In the genomic region with DNA sequence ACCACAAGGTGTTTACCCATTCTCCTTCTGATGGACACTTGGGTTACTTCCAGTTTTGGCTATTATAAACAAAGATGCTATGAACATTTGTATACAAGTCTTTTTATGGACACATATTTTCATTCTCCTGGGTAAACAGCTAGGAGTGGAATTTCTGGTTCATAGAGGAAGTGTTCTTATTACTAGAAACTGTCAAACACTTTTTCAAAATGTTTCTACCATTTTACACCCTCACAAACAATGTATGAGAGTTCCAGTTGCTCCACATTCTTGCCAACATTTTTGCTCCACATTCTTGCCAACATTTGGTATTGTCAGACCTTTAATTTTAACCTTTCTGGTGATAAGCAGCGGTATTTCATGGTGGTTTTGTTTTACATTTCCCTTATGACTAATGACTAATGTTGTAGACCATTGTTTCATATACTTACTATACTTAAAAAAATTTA, we compare ENCODE assay signal across 13 cellular contexts. TPM values are rescaled to one million over a fixed set of nuclear protein-coding genes. Genes with fewer than 3 reads are reported as not detected.
DNase-seq lines count a peak whose midpoint lies in the region; ATAC-seq and TF ChIP-seq lines count a peak whose summit lies in the region.
"Had no signal": no experiment of that assay in that cellular context is flagged by ENCODE, and none has a peak within 500 bp of the region (broad histone marks: within the 10 kb centered on the region; RNA-seq: fewer than 3 reads in every experiment).

No MANE protein-coding gene starts in this region.

- H3K4me1 ChIP-seq in IMR-90 (ENCODE audit: control insufficient read depth, insufficient read depth, low read length) (peaks cover 15% of the 10 kb centered on the region), thoracic aorta (ENCODE audit: control insufficient read depth in 1 of 2, low read depth in 2 of 2) (peaks cover 18 to 30% of the 10 kb centered on the region in 2 donors)

- intact Hi-C loops in IMR-90 (cut with micrococcal nuclease) = no loop called here

- H3K27me3 Mint-ChIP-seq in activated T-cell treated with anti-CD3 and anti-CD28 coated beads, Interleukin-2, amount 50 U/mL, for 72 hours (ENCODE audit: low read depth) = peaks cover 2% of the 10 kb centered on the region

- peak overlapping the region; percentile 65; the same call in 1 of the 2 replicates for H3K27ac ChIP-seq in IMR-90 (ENCODE audit: insufficient read depth, low read length)
- H3K27ac ChIP-seq in thoracic aorta = peak overlapping the region; percentile 70 to 77

- no peak for TF ChIP-seq RAD21 in IMR-90 (IDR thresholded peaks at IDR 0.05; ENCODE audit: low read length)

- H4K91ac ChIP-seq in IMR-90 (ENCODE audit: insufficient read depth, low read depth, low read length) = no peak overlapping the region

- H3K4me3 ChIP-seq in IMR-90 (ENCODE audit: insufficient read depth, low read depth, low read length) (no peak overlapping the region), fibroblast of the aortic adventitia (ENCODE audit: low read depth, low read length) (no peak overlapping the region), thoracic aorta (no peak overlapping the region)

- peak overlapping the region; percentile 58; the same call in 1 of the 2 replicates for H3K18ac ChIP-seq in IMR-90 (ENCODE audit: low read depth, low read length)

- in situ Hi-C loops in IMR-90 (cut with MboI; ENCODE audit: low sequenced_read_pairs) = no loop called here

- H3K36me3 Mint-ChIP-seq in activated T-cell treated with anti-CD3 and anti-CD28 coated beads, Interleukin-2, amount 50 U/mL, for 72 hours (ENCODE audit: insufficient read depth in 2 of 2) = peaks cover 0 to 1% of the 10 kb centered on the region in 2 donors

- dilution Hi-C loops in IMR-90 (cut with HindIII; ENCODE audit: low sequenced_read_pairs, unreplicated experiment) = no loop called here

- peaks cover 28% of the 10 kb centered on the region for H3K4me1 Mint-ChIP-seq in activated T-cell treated with anti-CD3 and anti-CD28 coated beads, Interleukin-2, amount 50 U/mL, for 72 hours (ENCODE audit: low read depth)

- H3K23ac ChIP-seq in IMR-90 (ENCODE audit: low read depth, low read length) = no peak overlapping the region

- peaks cover 33 to 52% of the 10 kb centered on the region in 2 experiments for H3K79me1 ChIP-seq in IMR-90 (ENCODE audit: low read depth in 1 of 2, low read length in 2 of 2)

- no peak overlapping the region for H3K9ac ChIP-seq in IMR-90 (ENCODE audit: low read depth, low read length)

- no peak for ATAC-seq in IMR-90 (ENCODE audit: low read depth)
- ATAC-seq in thoracic aorta (ENCODE audit: insufficient number of reproducible peaks, low FRiP score, low read depth) = no peak
- no peak for ATAC-seq in HG02884 (IDR thresholded peaks at IDR 0.05; ENCODE audit: unreplicated experiment)
- ATAC-seq in activated T-cell treated with anti-CD3 and anti-CD28 coated beads, Interleukin-2, amount 50 U/mL, for 72 hours (replicated peaks in 1 of 2) = no peak
- ATAC-seq: left cardiac atrium, Right ventricle myocardium inferior had no signal

- H3K27ac Mint-ChIP-seq in activated T-cell treated with anti-CD3 and anti-CD28 coated beads, Interleukin-2, amount 50 U/mL, for 72 hours = no peak overlapping the region
- H3K27ac Mint-ChIP-seq: H9 had no signal

- H2BK15ac ChIP-seq in IMR-90 (ENCODE audit: low read depth, low read length) = peak overlapping the region; percentile 45; the same call in 1 of the 3 replicates

- peak overlapping the region; percentile 13; the same call in 1 of the 2 replicates for H2AK5ac ChIP-seq in IMR-90 (ENCODE audit: low read depth, low read length)

- H2BK120ac ChIP-seq in IMR-90 (ENCODE audit: low read depth, low read length) = peak overlapping the region; percentile 89; the same call in 1 of the 2 replicates

- H3K9me1 ChIP-seq in IMR-90 (ENCODE audit: insufficient read depth, low read length) = peaks cover 12% of the 10 kb centered on the region

- TF ChIP-seq CTCF in IMR-90 (conservative IDR thresholded peaks at IDR 0.05; ENCODE audit: low read depth, low read length) = no peak
- no peak for TF ChIP-seq CTCF in fibroblast of the aortic adventitia (IDR thresholded peaks at IDR 0.05; ENCODE audit: insufficient read depth, low read length)
- TF ChIP-seq CTCF in thoracic aorta (IDR thresholded peaks at IDR 0.05) = no peak

- peak overlapping the region; percentile 37 for H4K5ac ChIP-seq in IMR-90 (ENCODE audit: low read depth, low read length)

- H4K20me1 ChIP-seq in IMR-90 (ENCODE audit: insufficient read depth, low read length) = no peaks in the 10 kb centered on the region

- no peak overlapping the region for H3K14ac ChIP-seq in IMR-90 (replicated peaks; ENCODE audit: low read depth, low read length)

- peak overlapping the region; percentile 97 for H2BK5ac ChIP-seq in IMR-90 (ENCODE audit: low read depth, low read length, poor library complexity, severe bottlenecking)

- H3K4ac ChIP-seq in IMR-90 (ENCODE audit: low read depth, low read length) = peak overlapping the region; percentile 65; the same call in 1 of the 2 replicates

- H3K9me3 ChIP-seq in IMR-90 (ENCODE audit: control insufficient read depth, insufficient read depth, low read length) (no peaks in the 10 kb centered on the region), thoracic aorta (no peaks in the 10 kb centered on the region)

- H2AK9ac ChIP-seq in IMR-90 (replicated peaks; ENCODE audit: low read depth, low read length, poor library complexity) = no peak overlapping the region

- TF ChIP-seq POLR2A in IMR-90 (IDR thresholded peaks at IDR 0.05; ENCODE audit: low read depth, low read length) = no peak

- no peaks in the 10 kb centered on the region for H3K9me3 Mint-ChIP-seq in activated T-cell treated with anti-CD3 and anti-CD28 coated beads, Interleukin-2, amount 50 U/mL, for 72 hours
- H3K9me3 Mint-ChIP-seq: H9 had no signal

- CTCF ChIA-PET in IMR-90 (lab: Yijun Ruan, JAX) = interaction anchor here (0.8 to 2.1 kb wide), 3 partner anchors 27 to 79 kb away, joined by 4 to 11 read pairs (median 4); no protein-coding TSS in a partner anchor

- no TSS peak for BruUV-seq in IMR-90 (replicated peaks; lab: Mats Ljungman, UMichigan)

- H2AFZ ChIP-seq in IMR-90 (replicated peaks; ENCODE audit: low read length, poor library complexity) = no peak overlapping the region

- POLR2A ChIA-PET in IMR-90 (lab: Charles Lee; ENCODE audit: unreplicated experiment) = interaction anchor here (0.7 to 1.1 kb wide), 3 partner anchors 15 to 25 kb away, joined by 3 to 4 read pairs (median 4); a partner anchor contains a TSS

- no peak overlapping the region; the same call in 1 of the 2 replicates for H3K4me2 ChIP-seq in IMR-90 (ENCODE audit: low read depth, low read length)

- H3K56ac ChIP-seq in IMR-90 (ENCODE audit: extremely low read depth, insufficient read depth, low read length) = no peak overlapping the region

- H3K36me3 ChIP-seq in IMR-90 (ENCODE audit: control insufficient read depth, insufficient read depth, low read length) (no peaks in the 10 kb centered on the region), thoracic aorta (no peaks in the 10 kb centered on the region)

- H3K4me3 Mint-ChIP-seq in activated T-cell treated with anti-CD3 and anti-CD28 coated beads, Interleukin-2, amount 50 U/mL, for 72 hours = no peak overlapping the region
- H3K4me3 Mint-ChIP-seq: H9 had no signal

- DNase-seq in IMR-90 = peak; percentile 71
- peak; percentile 80 for DNase-seq in amniotic epithelial cell (ENCODE audit: low read depth)
- DNase-seq in fibroblast of the aortic adventitia (ENCODE audit: low read depth) = peak; percentile 99
- no peak for DNase-seq in thoracic aorta (ENCODE audit: low spot score)
- DNase-seq in SW480 (ENCODE audit: low spot score) = no peak
- DNase-seq in activated T-cell treated with anti-CD3 and anti-CD28 coated beads, Interleukin-2, amount 50 U/mL, for 72 hours = no peak
- DNase-seq: activated T-cell treated with anti-CD3 and anti-CD28 coated beads for 4 hours, Calu3, H9, left cardiac atrium, NCI-H446 treated with DMSO at 0.1 percent for 48 hours had no signal

- peak overlapping the region in 1 of 2 experiments; percentile 74; a peak in 3 of 4 replicates for H4K8ac ChIP-seq in IMR-90 (ENCODE audit: low read depth in 2 of 2, low read length in 2 of 2)

- H2BK20ac ChIP-seq in IMR-90 (ENCODE audit: low read depth, low read length) = peak overlapping the region; percentile 78; the same call in 1 of the 2 replicates

- H3K27me3 ChIP-seq in IMR-90 (ENCODE audit: control insufficient read depth, insufficient read depth, low read length) = no peaks in the 10 kb centered on the region
- H3K27me3 ChIP-seq in thoracic aorta (replicated peaks; ENCODE audit: insufficient read depth) = no peaks in the 10 kb centered on the region

- WGBS in IMR-90 (ENCODE audit: extremely low coverage in 2 of 2, insufficient read length in 1 of 2), 2 experiments = no CpG with 5 or more reads among the region's 1 CpG

TF ChIP-seq in IMR-90, 13 proteins besides CTCF, POLR2A, EP300 and RAD21:
- TF ChIP-seq MAFK (IDR thresholded peaks at IDR 0.05; ENCODE audit: low read depth, low read length) = no peak
- TF ChIP-seq RCOR1 (IDR thresholded peaks at IDR 0.05; ENCODE audit: insufficient replicate concordance, low read length) = peak; percentile 44
- 0 out of 2 replicates have a peak, but pooled peaks have one; percentile 5 for TF ChIP-seq FOS (IDR thresholded peaks at IDR 0.05; ENCODE audit: low read depth, low read length)
TF ChIP-seq in IMR-90: peak in this region for 2.

RNA-seq across cellular contexts. Expression of gene STXBP1, which starts 28.4 kb away (rescaled TPM):
- total RNA-seq in IMR-90 (2012; rRNA removed) = 15.8 and 18.9 TPM in 2 replicates
- polyA plus RNA-seq in IMR-90 (2012; rRNA removed) = 21.7 and 22.6 TPM in 2 replicates
- 17.5 and 24.5 TPM in 2 replicates for polyA plus RNA-seq in IMR-90 (2012; cell fraction: cytosol; rRNA removed)
- polyA plus RNA-seq in IMR-90 (2012; cell fraction: nucleus; rRNA removed; ENCODE audit: low replicate concordance) = 26.3 and 44.5 TPM in 2 replicates
- 25.5 and 40.6 TPM in 2 replicates for total RNA-seq in fibroblast of the aortic adventitia (ENCODE audit: low replicate concordance)
- 10 to 100 TPM; 66.2 to 87.3 TPM for total RNA-seq in thoracic aorta
- total RNA-seq in activated T-cell treated with anti-CD3 and anti-CD28 coated beads, Interleukin-2, amount 50 U/mL, for 72 hours = 10 to 100 TPM; 14.5 to 26.6 TPM

Comparison
In these comparisons a context has a peak if more than half of its experiments do, and no peak if none do; other contexts are left out.
1. DNase-seq: peak in IMR-90 (single experiment), amniotic epithelial cell (single experiment) and fibroblast of the aortic adventitia (single experiment); none in thoracic aorta (single experiment), SW480 (single experiment) and activated T-cell treated with anti-CD3 and anti-CD28 coated beads, Interleukin-2, amount 50 U/mL, for 72 hours (0 of 2).